ENCODE assay signal across 8 cellular contexts in genomic region chr1:160161965-160162705, GRCh38. TPM values are rescaled to one million over a fixed set of nuclear protein-coding genes. Genes with fewer than 3 reads are reported as not detected.
DNase-seq lines count a peak whose midpoint lies in the region; ATAC-seq and TF ChIP-seq lines count a peak whose summit lies in the region.

No MANE protein-coding gene starts in this region.

- peaks cover 5% of the 10 kb centered on the region for H3K27me3 Mint-ChIP-seq in activated CD4-positive, alpha-beta memory T cell treated with anti-CD3 and anti-CD28 coated beads for 36 hours

- H3K4ac ChIP-seq in IMR-90 (ENCODE audit: low read depth, low read length), result no peak overlapping the region

- 74% methylated on average over 2 of the region's 6 CpGs; no CpG with 5 or more reads in 1 of the 2 experiments for WGBS in IMR-90 (ENCODE audit: extremely low coverage in 2 of 2, insufficient read length in 1 of 2), 2 experiments

- H2BK15ac ChIP-seq in IMR-90 (ENCODE audit: low read depth, low read length), result no peak overlapping the region

- TF ChIP-seq RAD21 in IMR-90 (IDR thresholded peaks at IDR 0.05; ENCODE audit: low read length), result peak; percentile 54

- dilution Hi-C loops in IMR-90 (cut with HindIII; ENCODE audit: low sequenced_read_pairs, unreplicated experiment), result no loop called here

- BruUV-seq in IMR-90 (replicated peaks; lab: Mats Ljungman, UMichigan), result no TSS peak

- H3K23ac ChIP-seq in IMR-90 (ENCODE audit: low read depth, low read length), result no peak overlapping the region

- TF ChIP-seq POLR2A in IMR-90 (IDR thresholded peaks at IDR 0.05; ENCODE audit: low read depth, low read length), result no peak

- no peaks in the 10 kb centered on the region for H3K79me1 ChIP-seq in IMR-90 (ENCODE audit: low read depth in 1 of 2, low read length in 2 of 2)

- no peak overlapping the region for H2BK20ac ChIP-seq in IMR-90 (ENCODE audit: low read depth, low read length)

- no peak overlapping the region for H3K4me3 Mint-ChIP-seq in activated CD4-positive, alpha-beta memory T cell treated with anti-CD3 and anti-CD28 coated beads for 36 hours

- H3K36me3 Mint-ChIP-seq in activated CD4-positive, alpha-beta memory T cell treated with anti-CD3 and anti-CD28 coated beads for 36 hours, result no peaks in the 10 kb centered on the region

- H2BK5ac ChIP-seq in IMR-90 (ENCODE audit: low read depth, low read length, poor library complexity, severe bottlenecking), result no peak overlapping the region

- POLR2A ChIA-PET in IMR-90 (lab: Charles Lee; ENCODE audit: unreplicated experiment), result no interaction called here
- POLR2A ChIA-PET in activated CD4-positive, alpha-beta memory T cell treated with anti-CD3 and anti-CD28 coated beads for 36 hours (lab: Charles Lee), result no interaction called here

- H4K5ac ChIP-seq in IMR-90 (ENCODE audit: low read depth, low read length), result no peak overlapping the region

- H3K4me3 ChIP-seq in IMR-90 (ENCODE audit: insufficient read depth, low read depth, low read length) (no peak overlapping the region), coronary artery (no peak overlapping the region)

- peaks cover 42% of the 10 kb centered on the region for H3K27me3 ChIP-seq in IMR-90 (ENCODE audit: control insufficient read depth, insufficient read depth, low read length)

- H3K18ac ChIP-seq in IMR-90 (ENCODE audit: low read depth, low read length), result no peak overlapping the region

- H3K9me3 ChIP-seq in IMR-90 (ENCODE audit: control insufficient read depth, insufficient read depth, low read length), result no peaks in the 10 kb centered on the region

- CTCF ChIA-PET in IMR-90 (lab: Yijun Ruan, JAX), result interaction anchor here (0.5 to 0.9 kb wide), 5 partner anchors 17 to 288 kb away, joined by 3 to 6 read pairs (median 3); no protein-coding TSS in a partner anchor
- CTCF ChIA-PET in activated CD4-positive, alpha-beta memory T cell treated with anti-CD3 and anti-CD28 coated beads for 36 hours (lab: Charles Lee), result interaction anchor here (1.4 to 2.4 kb wide), 2 partner anchors 129 to 215 kb away, joined by 4 to 12 read pairs; no protein-coding TSS in a partner anchor

- H4K8ac ChIP-seq in IMR-90 (ENCODE audit: low read depth in 2 of 2, low read length in 2 of 2), result no peak overlapping the region

- no peaks in the 10 kb centered on the region for H3K36me3 ChIP-seq in IMR-90 (ENCODE audit: control insufficient read depth, insufficient read depth, low read length)

- H3K14ac ChIP-seq in IMR-90 (replicated peaks; ENCODE audit: low read depth, low read length), result no peak overlapping the region

- intact Hi-C loops in IMR-90 (cut with micrococcal nuclease), result no loop called here
- intact Hi-C loops in activated CD4-positive, alpha-beta memory T cell treated with anti-CD3 and anti-CD28 coated beads for 36 hours (cut with micrococcal nuclease), result no loop called here

- H3K56ac ChIP-seq in IMR-90 (ENCODE audit: extremely low read depth, insufficient read depth, low read length), result no peak overlapping the region

- no peaks in the 10 kb centered on the region for H3K4me1 ChIP-seq in IMR-90 (ENCODE audit: control insufficient read depth, insufficient read depth, low read length)

- peak; percentile 50 for TF ChIP-seq CTCF in IMR-90 (conservative IDR thresholded peaks at IDR 0.05; ENCODE audit: low read depth, low read length)
- TF ChIP-seq CTCF in coronary artery (IDR thresholded peaks at IDR 0.05), result no peak

- no peak overlapping the region for H2AK5ac ChIP-seq in IMR-90 (ENCODE audit: low read depth, low read length)

- H3K9me3 Mint-ChIP-seq in activated CD4-positive, alpha-beta memory T cell treated with anti-CD3 and anti-CD28 coated beads for 36 hours, result no peaks in the 10 kb centered on the region

- H2AK9ac ChIP-seq in IMR-90 (replicated peaks; ENCODE audit: low read depth, low read length, poor library complexity), result peak overlapping the region; percentile 19

- no peaks in the 10 kb centered on the region for H4K20me1 ChIP-seq in IMR-90 (ENCODE audit: insufficient read depth, low read length)

- H3K9ac ChIP-seq in IMR-90 (ENCODE audit: low read depth, low read length), result no peak overlapping the region

- no peak overlapping the region for H3K27ac Mint-ChIP-seq in activated CD4-positive, alpha-beta memory T cell treated with anti-CD3 and anti-CD28 coated beads for 36 hours

- H3K27ac ChIP-seq in IMR-90 (ENCODE audit: insufficient read depth, low read length) (no peak overlapping the region), coronary artery (no peak overlapping the region)

- no peaks in the 10 kb centered on the region for H3K9me1 ChIP-seq in IMR-90 (ENCODE audit: insufficient read depth, low read length)

- H4K91ac ChIP-seq in IMR-90 (ENCODE audit: insufficient read depth, low read depth, low read length), result no peak overlapping the region

- ATAC-seq in IMR-90 (ENCODE audit: low read depth), result peak; percentile 74; the same call in 1 of the 2 replicates

- H3K4me2 ChIP-seq in IMR-90 (ENCODE audit: low read depth, low read length), result no peak overlapping the region

- peak overlapping the region; percentile 41 for H2AFZ ChIP-seq in IMR-90 (replicated peaks; ENCODE audit: low read length, poor library complexity)

- in situ Hi-C loops in IMR-90 (cut with MboI; ENCODE audit: low sequenced_read_pairs), result no loop called here

- H2BK120ac ChIP-seq in IMR-90 (ENCODE audit: low read depth, low read length), result no peak overlapping the region

- DNase-seq in DMS114 treated with DMSO at 0.1 percent for 48 hours (lab: John Stamatoyannopoulos, UW; ENCODE audit: unreplicated experiment) (peak; percentile 29), IMR-90 (peak; percentile 22), dedifferentiated amniotic fluid mesenchymal stem cell (ENCODE audit: extremely low spot score) (peak; percentile 20), medulla oblongata (ENCODE audit: extremely low spot score) (peak; percentile 74), NCI-H1092 treated with DMSO at 0.1 percent for 48 hours (lab: John Stamatoyannopoulos, UW) (no peak), NCI-H2171 treated with DMSO at 0.1 percent for 48 hours (lab: John Stamatoyannopoulos, UW) (no peak), coronary artery (ENCODE audit: low spot score) (no peak)
- no peak for DNase-seq in activated CD4-positive, alpha-beta memory T cell treated with anti-CD3 and anti-CD28 coated beads for 36 hours

- peaks cover 6% of the 10 kb centered on the region for H3K4me1 Mint-ChIP-seq in activated CD4-positive, alpha-beta memory T cell treated with anti-CD3 and anti-CD28 coated beads for 36 hours (ENCODE audit: low read depth)

TF ChIP-seq in IMR-90, 13 proteins besides CTCF, POLR2A, EP300 and RAD21:
- peak; percentile 40; the same call in 1 of the 2 replicates for TF ChIP-seq SMC3 (IDR thresholded peaks at IDR 0.05; ENCODE audit: low read depth, low read length)
- no peak for TF ChIP-seq NFE2L2 (IDR thresholded peaks at IDR 0.05; ENCODE audit: low read depth, low read length)
- TF ChIP-seq BHLHE40 (IDR thresholded peaks at IDR 0.05; ENCODE audit: low read depth, low read length), result no peak
- no peak for TF ChIP-seq ELK1 (IDR thresholded peaks at IDR 0.05; ENCODE audit: borderline replicate concordance, low read depth, low read length)
- TF ChIP-seq FOS (IDR thresholded peaks at IDR 0.05; ENCODE audit: low read depth, low read length), result no peak
- no peak for TF ChIP-seq RCOR1 (IDR thresholded peaks at IDR 0.05; ENCODE audit: insufficient replicate concordance, low read length)
- TF ChIP-seq MXI1 (IDR thresholded peaks at IDR 0.05; ENCODE audit: borderline replicate concordance, low read depth, low read length), result no peak
- no peak for TF ChIP-seq MAZ (IDR thresholded peaks at IDR 0.05; ENCODE audit: borderline replicate concordance, low read depth, low read length)

RNA-seq across cellular contexts. Expression of gene ATP1A4, which starts 10.7 kb away (rescaled TPM):
- not detected in 2 replicates for total RNA-seq in IMR-90 (2012; rRNA removed)
- not detected in 2 replicates for polyA plus RNA-seq in IMR-90 (2012; rRNA removed)
- not detected in 2 replicates for polyA plus RNA-seq in IMR-90 (2012; cell fraction: cytosol; rRNA removed)
- polyA plus RNA-seq in IMR-90 (2012; cell fraction: nucleus; rRNA removed; ENCODE audit: low replicate concordance), result not detected in 2 replicates
- total RNA-seq in activated CD4-positive, alpha-beta memory T cell treated with anti-CD3 and anti-CD28 coated beads for 36 hours, result not detected

RNA-seq across cellular contexts. Expression of gene CASQ1, which starts 28.2 kb away (rescaled TPM):
- total RNA-seq in IMR-90 (2012; rRNA removed), result 0.18 TPM in 1 of 2 replicates, not detected in the other
- 0.10 and 0.21 TPM in 2 replicates for polyA plus RNA-seq in IMR-90 (2012; rRNA removed)
- 0.09 and 0.14 TPM in 2 replicates for polyA plus RNA-seq in IMR-90 (2012; cell fraction: cytosol; rRNA removed)
- 0.07 TPM in 1 of 2 replicates, not detected in the other for polyA plus RNA-seq in IMR-90 (2012; cell fraction: nucleus; rRNA removed; ENCODE audit: low replicate concordance)
- total RNA-seq in activated CD4-positive, alpha-beta memory T cell treated with anti-CD3 and anti-CD28 coated beads for 36 hours, result not detected

RNA-seq across cellular contexts. Expression of gene PEA15, which starts 43.0 kb away (rescaled TPM):
- total RNA-seq in IMR-90 (2012; rRNA removed), result 265 and 296 TPM in 2 replicates
- polyA plus RNA-seq in IMR-90 (2012; rRNA removed), result 710 and 754 TPM in 2 replicates
- polyA plus RNA-seq in IMR-90 (2012; cell fraction: cytosol; rRNA removed), result 217 and 257 TPM in 2 replicates
- polyA plus RNA-seq in IMR-90 (2012; cell fraction: nucleus; rRNA removed; ENCODE audit: low replicate concordance), result 129 and 289 TPM in 2 replicates
- 10 to 100 TPM; 51.8 to 51.9 TPM for total RNA-seq in activated CD4-positive, alpha-beta memory T cell treated with anti-CD3 and anti-CD28 coated beads for 36 hours

RNA-seq across cellular contexts. Expression of gene ATP1A2, which starts 46.6 kb away (rescaled TPM):
- total RNA-seq in IMR-90 (2012; rRNA removed), result under 0.01 and 0.28 TPM in 2 replicates
- polyA plus RNA-seq in IMR-90 (2012; rRNA removed), result 0.14 and 0.15 TPM in 2 replicates
- 0.01 and 0.16 TPM in 2 replicates for polyA plus RNA-seq in IMR-90 (2012; cell fraction: cytosol; rRNA removed)
- 0.35 and 0.52 TPM in 2 replicates for polyA plus RNA-seq in IMR-90 (2012; cell fraction: nucleus; rRNA removed; ENCODE audit: low replicate concordance)
- total RNA-seq in activated CD4-positive, alpha-beta memory T cell treated with anti-CD3 and anti-CD28 coated beads for 36 hours, result not detected

Comparison
In these comparisons a context has a peak if more than half of its experiments do, and no peak if none do; other contexts are left out.
1. DNase-seq: peak in DMS114 treated with DMSO at 0.1 percent for 48 hours (single experiment), IMR-90 (single experiment), dedifferentiated amniotic fluid mesenchymal stem cell (single experiment) and medulla oblongata (single experiment); none in NCI-H1092 treated with DMSO at 0.1 percent for 48 hours (single experiment), activated CD4-positive, alpha-beta memory T cell treated with anti-CD3 and anti-CD28 coated beads for 36 hours (single experiment), NCI-H2171 treated with DMSO at 0.1 percent for 48 hours (single experiment) and coronary artery (single experiment).